Comparison of ENCODE assay signal across 32 cellular contexts in genomic region chr10:26341701-26342100, GRCh38.
"Had no signal": no experiment of that assay in that cellular context is flagged by ENCODE, and none has a peak within 500 bp of the region (broad histone marks: within the 10 kb centered on the region; RNA-seq: fewer than 3 reads in every experiment).

No MANE protein-coding gene starts in this region.

- DNase-seq: activated CD4-positive, alpha-beta T cell treated with anti-CD3 and anti-CD28 coated beads for 48 hours; activated CD4-positive, alpha-beta T cell treated with anti-CD3 and anti-CD28 coated beads, Interleukin-2, amount 50 U/mL, for 48 hours; activated CD8-positive, alpha-beta memory T cell treated with anti-CD3 and anti-CD28 coated beads, Interleukin-2, amount 50 U/mL, for 48 hours; activated naive CD4-positive, alpha-beta T cell; activated T-cell treated with anti-CD3 and anti-CD28 coated beads, Interleukin-2, amount 50 U/mL, for 4 hours; amygdala; caudate nucleus; cortex of kidney; endodermal cell; foreskin fibroblast; heart left ventricle; hypothalamus; immature natural killer cell; kidney; left colon; mammary epithelial cell; naive B cell; nucleus accumbens; pancreas; retina; stimulated activated CD4-positive, alpha-beta T cell treated with anti-CD3 and anti-CD28 coated beads, Interleukin-12 subunit alpha, Interleukin-12 subunit beta, amount 100 ng/mL, for 4 hours; stimulated activated CD4-positive, alpha-beta T cell treated with anti-CD3 and anti-CD28 coated beads, Interleukin-4, amount 100 ng/mL, for 1 hour; T-cell; T1000; testis; transverse colon; WERI-Rb-1 had no signal

- H3K27ac Mint-ChIP-seq: endodermal cell, mesothelial cell of epicardium, T-cell had no signal

- H3K4me1 Mint-ChIP-seq: endodermal cell, mesothelial cell of epicardium, neural crest cell had no signal

- H3K9me3 Mint-ChIP-seq: activated T-cell treated with anti-CD3 and anti-CD28 coated beads, Interleukin-2, amount 50 U/mL, for 4 hours; immature natural killer cell; naive B cell; neural crest cell; T-cell had no signal

- H3K4me3 Mint-ChIP-seq: activated T-cell treated with anti-CD3 and anti-CD28 coated beads, Interleukin-2, amount 50 U/mL, for 4 hours; endodermal cell; immature natural killer cell; mesothelial cell of epicardium; naive B cell; neural crest cell; T-cell had no signal

- ATAC-seq: activated CD4-positive, CD25-positive, alpha-beta regulatory T cell treated with anti-CD3 and anti-CD28 coated beads, Interleukin-2, amount 50 U/mL, for 24 hours; esophagus mucosa; heart left ventricle; left colon; pancreas; sciatic nerve; T-cell had no signal

- H3K27me3 Mint-ChIP-seq: T-cell had no signal

- H3K36me3 Mint-ChIP-seq: mesothelial cell of epicardium, naive B cell, T-cell had no signal
